Comparison of ENCODE assay signal across 16 cellular contexts in the genomic region with DNA sequence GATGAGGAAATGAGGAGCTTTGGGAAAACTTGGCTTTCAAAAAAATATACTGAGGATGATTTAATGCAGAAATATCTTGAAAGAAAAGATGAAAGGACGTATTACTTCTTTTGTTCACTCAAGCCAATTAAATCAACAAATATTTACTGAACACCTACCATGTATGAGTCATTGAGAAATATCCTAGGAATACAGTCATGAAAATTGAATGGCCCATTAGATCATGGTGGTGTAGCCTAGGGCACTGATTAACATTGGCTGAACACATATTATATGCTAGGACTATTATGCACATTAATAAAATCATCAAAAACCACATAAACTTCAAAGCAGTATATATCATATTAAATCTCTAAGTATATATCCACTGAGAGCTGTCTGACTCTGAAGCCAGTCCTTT. TPM values are rescaled to one million over a fixed set of nuclear protein-coding genes. Genes with fewer than 3 reads are reported as not detected.
A peak's percentile ranks its signal among the peaks of the same experiment; 100 is the strongest.
DNase-seq lines count a peak whose midpoint lies in the region; ATAC-seq and TF ChIP-seq lines count a peak whose summit lies in the region.
"Had no signal": no experiment of that assay in that cellular context is flagged by ENCODE, and none has a peak within 500 bp of the region (broad histone marks: within the 10 kb centered on the region; RNA-seq: fewer than 3 reads in every experiment).

No MANE protein-coding gene starts in this region.

- H3K4me1 Mint-ChIP-seq in chondrocyte (ENCODE audit: low read depth): no peaks in the 10 kb centered on the region
- H3K4me1 Mint-ChIP-seq in nephron progenitor cell: peaks cover 9% of the 10 kb centered on the region
- H3K4me1 Mint-ChIP-seq: CD8-positive, alpha-beta memory T cell had no signal

- DNase-seq in DMS53 (lab: John Stamatoyannopoulos, UW): peak; percentile 55
- DNase-seq in LNCaP clone FGC (ENCODE audit: low read depth): peak; percentile 21
- DNase-seq in RKO (ENCODE audit: low spot score): peak; percentile 15
- DNase-seq in foreskin keratinocyte: peak; percentile 57 to 60
- no peak for DNase-seq in chondrocyte (ENCODE audit: low spot score)
- DNase-seq in nephron progenitor cell: no peak
- DNase-seq in COLO829 (ENCODE audit: low spot score): no peak
- DNase-seq: CD8-positive, alpha-beta memory T cell; IMR-90; NCI-H1417 treated with DMSO at 0.1 percent for 48 hours; NCI-H2107; NCI-H345; NCI-H526 had no signal

- peak; percentile 92 for ATAC-seq in foreskin keratinocyte
- no peak for ATAC-seq in HG03139 (IDR thresholded peaks at IDR 0.05; ENCODE audit: unreplicated experiment)
- ATAC-seq: A549 had no signal

- H3K27ac Mint-ChIP-seq in chondrocyte (ENCODE audit: unreplicated experiment): no peak overlapping the region
- no peak overlapping the region for H3K27ac Mint-ChIP-seq in nephron progenitor cell
- H3K27ac Mint-ChIP-seq: CD8-positive, alpha-beta memory T cell had no signal

- H3K27ac ChIP-seq in foreskin keratinocyte: no peak overlapping the region
- H3K27ac ChIP-seq: A549; BLaER1 treated with 17β-estradiol and CSF1 and Interleukin-3, amounts not matched to agents 10 nM and 100 nM had no signal

- H3K27me3 ChIP-seq in foreskin keratinocyte: no peaks in the 10 kb centered on the region
- H3K27me3 ChIP-seq: BLaER1 treated with 17β-estradiol and CSF1 and Interleukin-3, amounts not matched to agents 10 nM and 100 nM had no signal

- H3K4me3 Mint-ChIP-seq in chondrocyte (ENCODE audit: unreplicated experiment) (no peak overlapping the region), nephron progenitor cell (no peak overlapping the region)
- H3K4me3 Mint-ChIP-seq: CD8-positive, alpha-beta memory T cell had no signal

- peaks cover 4% of the 10 kb centered on the region for H3K4me1 ChIP-seq in foreskin keratinocyte
- H3K4me1 ChIP-seq: A549; BLaER1 treated with 17β-estradiol and CSF1 and Interleukin-3, amounts not matched to agents 10 nM and 100 nM had no signal

- no peak overlapping the region for H3K4me3 ChIP-seq in LNCaP clone FGC (ENCODE audit: low read depth, low read length)
- H3K4me3 ChIP-seq: A549; BLaER1 treated with 17β-estradiol and CSF1 and Interleukin-3, amounts not matched to agents 10 nM and 100 nM had no signal

- H3K36me3 Mint-ChIP-seq in chondrocyte (ENCODE audit: low read depth) (peaks cover 10% of the 10 kb centered on the region), nephron progenitor cell (ENCODE audit: low read depth) (peaks cover 26% of the 10 kb centered on the region)

- no peaks in the 10 kb centered on the region for H3K9me3 Mint-ChIP-seq in chondrocyte (ENCODE audit: low read depth)
- H3K9me3 Mint-ChIP-seq in nephron progenitor cell: no peaks in the 10 kb centered on the region
- H3K9me3 Mint-ChIP-seq: CD8-positive, alpha-beta memory T cell had no signal

- H3K27me3 Mint-ChIP-seq in chondrocyte (ENCODE audit: low read depth): peaks cover 2% of the 10 kb centered on the region
- H3K27me3 Mint-ChIP-seq in nephron progenitor cell (ENCODE audit: low read depth, poor library complexity): no peaks in the 10 kb centered on the region
- H3K27me3 Mint-ChIP-seq: CD8-positive, alpha-beta memory T cell had no signal

- TF ChIP-seq CTCF in LNCaP clone FGC (IDR thresholded peaks at IDR 0.05; ENCODE audit: control insufficient read depth, extremely low read depth, insufficient read depth): no peak
- TF ChIP-seq CTCF in foreskin keratinocyte (conservative IDR thresholded peaks at IDR 0.05): no peak
- no peak for TF ChIP-seq CTCF in chondrocyte (IDR thresholded peaks at IDR 0.05)
- TF ChIP-seq CTCF in nephron progenitor cell (IDR thresholded peaks at IDR 0.05): no peak

RNA-seq across cellular contexts. Expression of a gene that starts 41.9 kb away (rescaled TPM):
- 76.5 and 84.3 TPM in 2 replicates for total RNA-seq in foreskin keratinocyte
- polyA plus RNA-seq in foreskin keratinocyte: 41.4 and 49.8 TPM in 2 replicates
- total RNA-seq in chondrocyte: 54.4 to 76.2 TPM (median 63.2 TPM) in 3 replicates

Comparison
In these comparisons a context has a peak if more than half of its experiments do, and no peak if none do; other contexts are left out.
1. DNase-seq: peak in DMS53 (single experiment), LNCaP clone FGC (single experiment), RKO (single experiment) and foreskin keratinocyte (2 of 2); none in chondrocyte (single experiment), nephron progenitor cell (single experiment) and COLO829 (single experiment).